1 cellular context compared by ENCODE assay signal in the genomic region with DNA sequence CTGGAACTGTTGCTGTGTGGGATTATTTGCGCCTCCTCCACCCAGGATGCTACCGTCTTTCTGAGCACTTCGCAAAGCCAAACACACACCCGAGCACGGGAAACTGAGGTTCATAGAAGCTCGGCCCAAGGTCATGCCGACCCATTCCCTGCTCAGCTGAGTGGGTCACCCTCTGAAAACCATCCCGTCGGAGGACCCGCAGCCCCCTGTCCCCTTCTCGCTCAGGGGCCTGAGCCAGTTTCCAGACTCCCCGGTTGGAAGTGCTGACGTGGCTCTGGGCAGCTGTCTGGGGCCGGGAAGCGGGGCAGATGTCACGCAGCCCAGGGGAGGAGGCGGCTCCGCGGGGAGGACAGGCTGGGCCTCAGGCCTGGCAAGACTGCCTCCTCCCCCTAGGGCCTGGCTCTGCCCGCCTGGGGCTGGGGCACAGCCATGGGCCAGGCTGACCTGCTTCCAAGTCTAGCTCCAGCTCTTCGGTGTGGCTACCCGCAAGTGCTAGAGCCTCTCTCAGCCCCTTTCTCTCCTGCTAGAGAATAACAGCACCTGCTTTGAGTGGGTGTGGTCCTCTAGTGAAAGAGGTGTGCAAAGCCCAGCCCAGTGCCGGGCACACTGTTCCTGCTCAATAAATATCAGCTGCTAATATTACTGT.
A peak's percentile ranks its signal among the peaks of the same experiment; 100 is the strongest.
TF ChIP-seq lines count a peak whose summit lies in the region.

No MANE protein-coding gene starts in this region.

TF ChIP-seq in HEK293, 187 proteins besides CTCF, POLR2A, EP300 and RAD21 (continued from another document):
- TF ChIP-seq, protein P1, sequence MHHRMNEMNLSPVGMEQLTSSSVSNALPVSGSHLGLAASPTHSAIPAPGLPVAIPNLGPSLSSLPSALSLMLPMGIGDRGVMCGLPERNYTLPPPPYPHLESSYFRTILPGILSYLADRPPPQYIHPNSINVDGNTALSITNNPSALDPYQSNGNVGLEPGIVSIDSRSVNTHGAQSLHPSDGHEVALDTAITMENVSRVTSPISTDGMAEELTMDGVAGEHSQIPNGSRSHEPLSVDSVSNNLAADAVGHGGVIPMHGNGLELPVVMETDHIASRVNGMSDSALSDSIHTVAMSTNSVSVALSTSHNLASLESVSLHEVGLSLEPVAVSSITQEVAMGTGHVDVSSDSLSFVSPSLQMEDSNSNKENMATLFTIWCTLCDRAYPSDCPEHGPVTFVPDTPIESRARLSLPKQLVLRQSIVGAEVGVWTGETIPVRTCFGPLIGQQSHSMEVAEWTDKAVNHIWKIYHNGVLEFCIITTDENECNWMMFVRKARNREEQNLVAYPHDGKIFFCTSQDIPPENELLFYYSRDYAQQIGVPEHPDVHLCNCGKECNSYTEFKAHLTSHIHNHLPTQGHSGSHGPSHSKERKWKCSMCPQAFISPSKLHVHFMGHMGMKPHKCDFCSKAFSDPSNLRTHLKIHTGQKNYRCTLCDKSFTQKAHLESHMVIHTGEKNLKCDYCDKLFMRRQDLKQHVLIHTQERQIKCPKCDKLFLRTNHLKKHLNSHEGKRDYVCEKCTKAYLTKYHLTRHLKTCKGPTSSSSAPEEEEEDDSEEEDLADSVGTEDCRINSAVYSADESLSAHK (tag by site-specific recombination; IDR thresholded peaks at IDR 0.05), result peak; percentile 48; the same call in 1 of the 2 replicates
- no peak for TF ChIP-seq TSHZ1 (tag by site-specific recombination; IDR thresholded peaks at IDR 0.05; ENCODE audit: borderline replicate concordance)
